In the genomic region with DNA sequence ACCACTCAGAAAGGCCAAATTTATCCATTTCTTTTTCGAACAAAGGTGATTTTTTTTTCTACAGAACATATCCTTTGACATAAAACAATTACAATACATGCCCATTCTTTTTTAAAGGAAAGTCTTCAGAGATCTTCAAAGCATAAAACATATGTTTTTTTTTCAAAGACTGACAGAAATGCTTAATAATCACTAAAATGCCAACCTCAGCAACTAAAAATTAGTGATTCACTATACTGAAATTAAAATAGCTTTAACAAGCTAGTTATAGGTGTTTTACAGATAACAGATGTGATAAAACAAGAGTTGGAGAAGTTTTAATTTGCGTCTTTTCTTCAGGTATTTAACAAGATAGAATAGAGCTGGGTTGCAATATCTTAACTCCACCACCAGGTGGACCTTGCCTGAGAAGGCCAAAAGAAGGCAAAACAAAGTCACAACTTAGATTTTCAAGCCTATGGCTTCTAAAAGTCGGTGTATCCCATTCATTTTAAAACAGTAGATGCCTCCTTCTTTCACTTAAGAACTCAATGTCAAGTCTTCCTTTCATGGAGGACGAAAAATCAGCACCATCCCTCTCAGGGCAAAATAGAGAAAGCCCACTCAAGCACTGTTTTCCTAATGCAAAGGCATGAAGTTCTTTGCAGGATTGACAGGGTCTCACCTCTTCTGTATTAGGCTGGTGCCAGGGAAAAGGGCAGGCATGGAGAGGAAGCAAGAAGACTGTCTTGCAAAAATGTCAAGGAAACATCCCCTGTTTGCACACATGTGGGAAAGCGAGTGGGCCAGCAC, we compare ENCODE assay signal across 9 cellular contexts. TPM values are rescaled to one million over a fixed set of nuclear protein-coding genes. Genes with fewer than 3 reads are reported as not detected.
DNase-seq lines count a peak whose midpoint lies in the region; ATAC-seq and TF ChIP-seq lines count a peak whose summit lies in the region.
"Had no signal": no experiment of that assay in that cellular context is flagged by ENCODE, and none has a peak within 500 bp of the region (broad histone marks: within the 10 kb centered on the region; RNA-seq: fewer than 3 reads in every experiment).

No MANE protein-coding gene starts in this region.

- ATAC-seq in IMR-90 (ENCODE audit: low read depth) (no peak), naive B cell (ENCODE audit: low read depth in 2 of 2) (no peak), GM18511 (IDR thresholded peaks at IDR 0.05; ENCODE audit: unreplicated experiment) (no peak)
- no peak for ATAC-seq in stimulated activated naive CD8-positive, alpha-beta T cell treated with anti-CD3 and anti-CD28 coated beads, Interleukin-15, Interleukin-2, amounts not matched to agents 100 U/mL and 50 U/mL, for 24 hours

- H3K56ac ChIP-seq in IMR-90 (ENCODE audit: extremely low read depth, insufficient read depth, low read length) = no peak overlapping the region

- no peak overlapping the region for H4K91ac ChIP-seq in IMR-90 (ENCODE audit: insufficient read depth, low read depth, low read length)

- POLR2A ChIA-PET in IMR-90 (lab: Charles Lee; ENCODE audit: unreplicated experiment) = no interaction called here

- no peak overlapping the region for H2AK9ac ChIP-seq in IMR-90 (replicated peaks; ENCODE audit: low read depth, low read length, poor library complexity)

- no peak overlapping the region for H2BK120ac ChIP-seq in IMR-90 (ENCODE audit: low read depth, low read length)

- peaks cover 4% of the 10 kb centered on the region; the same call in 1 of the 2 replicates for H3K4me1 ChIP-seq in IMR-90 (ENCODE audit: control insufficient read depth, insufficient read depth, low read length)

- no peaks in the 10 kb centered on the region for H4K20me1 ChIP-seq in IMR-90 (ENCODE audit: insufficient read depth, low read length)

- no peaks in the 10 kb centered on the region for H3K79me1 ChIP-seq in IMR-90 (ENCODE audit: low read depth in 1 of 2, low read length in 2 of 2)

- no peak overlapping the region for H3K23ac ChIP-seq in IMR-90 (ENCODE audit: low read depth, low read length)

- no peak overlapping the region for H3K14ac ChIP-seq in IMR-90 (replicated peaks; ENCODE audit: low read depth, low read length)

- H4K8ac ChIP-seq in IMR-90 (ENCODE audit: low read depth in 2 of 2, low read length in 2 of 2) = no peak overlapping the region

- H2BK15ac ChIP-seq in IMR-90 (ENCODE audit: low read depth, low read length) = no peak overlapping the region

- no peak for TF ChIP-seq POLR2A in IMR-90 (IDR thresholded peaks at IDR 0.05; ENCODE audit: low read depth, low read length)

- H2AFZ ChIP-seq in IMR-90 (replicated peaks; ENCODE audit: low read length, poor library complexity) = no peak overlapping the region

- peaks cover 1 to 21% (median 21%) of the 10 kb centered on the region in 3 donors for H3K27me3 Mint-ChIP-seq in naive B cell

- no peak overlapping the region for H3K4me3 Mint-ChIP-seq in naive B cell

- no TSS peak for BruUV-seq in IMR-90 (replicated peaks; lab: Mats Ljungman, UMichigan)

- H3K36me3 Mint-ChIP-seq in naive B cell = no peaks in the 10 kb centered on the region

- no peak overlapping the region for H4K5ac ChIP-seq in IMR-90 (ENCODE audit: low read depth, low read length)

- H3K9me3 ChIP-seq in IMR-90 (ENCODE audit: control insufficient read depth, insufficient read depth, low read length) = no peaks in the 10 kb centered on the region

- no peak overlapping the region for H3K4me3 ChIP-seq in IMR-90 (ENCODE audit: insufficient read depth, low read depth, low read length)

- H3K9me3 Mint-ChIP-seq in naive B cell = peaks cover 0 to 9% (median 0%) of the 10 kb centered on the region in 7 donors

- peaks cover 2% of the 10 kb centered on the region; the same call in 1 of the 2 replicates for H3K9me1 ChIP-seq in IMR-90 (ENCODE audit: insufficient read depth, low read length)

- H2AK5ac ChIP-seq in IMR-90 (ENCODE audit: low read depth, low read length) = no peak overlapping the region

- H3K18ac ChIP-seq in IMR-90 (ENCODE audit: low read depth, low read length) = no peak overlapping the region

- no peak overlapping the region for H2BK20ac ChIP-seq in IMR-90 (ENCODE audit: low read depth, low read length)

- in situ Hi-C loops in IMR-90 (cut with MboI; ENCODE audit: low sequenced_read_pairs) = no loop called here

- peak; percentile 53 for TF ChIP-seq CTCF in IMR-90 (conservative IDR thresholded peaks at IDR 0.05; ENCODE audit: low read depth, low read length)

- H3K4me2 ChIP-seq in IMR-90 (ENCODE audit: low read depth, low read length) = no peak overlapping the region

- dilution Hi-C loops in IMR-90 (cut with HindIII; ENCODE audit: low sequenced_read_pairs, unreplicated experiment) = no loop called here

- WGBS in IMR-90 (ENCODE audit: extremely low coverage in 2 of 2, insufficient read length in 1 of 2), 2 experiments = no CpG with 5 or more reads among the region's 5 CpGs

- H3K36me3 ChIP-seq in IMR-90 (ENCODE audit: control insufficient read depth, insufficient read depth, low read length) = no peaks in the 10 kb centered on the region

- CTCF ChIA-PET in IMR-90 (lab: Yijun Ruan, JAX) = no interaction called here

- peak; percentile 44 for TF ChIP-seq RAD21 in IMR-90 (IDR thresholded peaks at IDR 0.05; ENCODE audit: low read length)

- no peak overlapping the region for H3K9ac ChIP-seq in IMR-90 (ENCODE audit: low read depth, low read length)

- no peaks in the 10 kb centered on the region for H3K4me1 Mint-ChIP-seq in naive B cell

- H3K27ac Mint-ChIP-seq in naive B cell = no peak overlapping the region

- H3K27me3 ChIP-seq in IMR-90 (ENCODE audit: control insufficient read depth, insufficient read depth, low read length) = no peaks in the 10 kb centered on the region; the same call in 1 of the 2 replicates

- intact Hi-C loops in IMR-90 (cut with micrococcal nuclease) = no loop called here

- peak; percentile 3 for DNase-seq in COLO668 (lab: John Stamatoyannopoulos, UW; ENCODE audit: unreplicated experiment)
- DNase-seq in IMR-90 = peak; percentile 30
- DNase-seq in central memory CD4-positive, alpha-beta T cell = peak; percentile 17
- DNase-seq in naive B cell = peak; percentile 12
- DNase-seq in NCI-H1417 treated with DMSO at 0.1 percent for 48 hours (lab: John Stamatoyannopoulos, UW) = no peak
- DNase-seq in NK-92 (lab: John Stamatoyannopoulos, UW; ENCODE audit: unreplicated experiment) = no peak
- DNase-seq in stimulated activated naive CD8-positive, alpha-beta T cell treated with anti-CD3 and anti-CD28 coated beads, Interleukin-15, Interleukin-2, amounts not matched to agents 100 U/mL and 50 U/mL, for 24 hours = no peak
- DNase-seq: NCI-H1048 had no signal

- H2BK5ac ChIP-seq in IMR-90 (ENCODE audit: low read depth, low read length, poor library complexity, severe bottlenecking) = no peak overlapping the region

- H3K27ac ChIP-seq in IMR-90 (ENCODE audit: insufficient read depth, low read length) = no peak overlapping the region

- no peak overlapping the region for H3K4ac ChIP-seq in IMR-90 (ENCODE audit: low read depth, low read length)

TF ChIP-seq in IMR-90, 13 proteins besides CTCF, POLR2A, EP300 and RAD21:
- TF ChIP-seq SMC3 (IDR thresholded peaks at IDR 0.05; ENCODE audit: low read depth, low read length) = peak; percentile 43
- TF ChIP-seq RCOR1 (IDR thresholded peaks at IDR 0.05; ENCODE audit: insufficient replicate concordance, low read length) = no peak
- TF ChIP-seq MAFK (IDR thresholded peaks at IDR 0.05; ENCODE audit: low read depth, low read length) = peak; percentile 24; the same call in 1 of the 2 replicates
- no peak for TF ChIP-seq MAZ (IDR thresholded peaks at IDR 0.05; ENCODE audit: borderline replicate concordance, low read depth, low read length)

RNA-seq across cellular contexts. Expression of gene CPLX2, which starts 31.1 kb away (rescaled TPM):
- total RNA-seq in IMR-90 (2012; rRNA removed) = not detected in 2 replicates
- not detected in 2 replicates for polyA plus RNA-seq in IMR-90 (2012; rRNA removed)
- polyA plus RNA-seq in IMR-90 (2012; cell fraction: cytosol; rRNA removed) = not detected in 2 replicates
- polyA plus RNA-seq in IMR-90 (2012; cell fraction: nucleus; rRNA removed; ENCODE audit: low replicate concordance) = not detected in 2 replicates
- polyA plus RNA-seq in naive B cell (ENCODE audit: low read depth in 6 of 6) = not detected

Comparison
In these comparisons a context has a peak if more than half of its experiments do, and no peak if none do; other contexts are left out.
1. DNase-seq: peak in COLO668 (single experiment), IMR-90 (single experiment), central memory CD4-positive, alpha-beta T cell (single experiment) and naive B cell (single experiment); none in NCI-H1417 treated with DMSO at 0.1 percent for 48 hours (single experiment), NK-92 (single experiment) and stimulated activated naive CD8-positive, alpha-beta T cell treated with anti-CD3 and anti-CD28 coated beads, Interleukin-15, Interleukin-2, amounts not matched to agents 100 U/mL and 50 U/mL, for 24 hours (single experiment).